ENCODE assay signal across 24 cellular contexts in genomic region chr10:22551966-22552365, GRCh38.
"Had no signal": no experiment of that assay in that cellular context is flagged by ENCODE, and none has a peak within 500 bp of the region (broad histone marks: within the 10 kb centered on the region; RNA-seq: fewer than 3 reads in every experiment).

No MANE protein-coding gene starts in this region.

- H3K36me3 ChIP-seq: colonic mucosa had no signal

- H3K9me3 Mint-ChIP-seq: activated T-helper 1 cell treated with anti-CD3 and anti-CD28 coated beads, Interleukin-12 subunit alpha, Interleukin-12 subunit beta, Interleukin-2, Interleukin-4 antibody, amounts not matched to agents 30 ng/mL and 10 ng/mL and 1 ng/mL, durations not matched to agents 14 hours and 24 hours and 36 hours; effector memory CD8-positive, alpha-beta T cell; WTC11 had no signal

- DNase-seq: activated CD4-positive, alpha-beta T cell treated with anti-CD3 and anti-CD28 coated beads, Interleukin-2, amount 50 U/mL, for 48 hours; adrenal gland; brain microvascular endothelial cell; central memory CD4-positive, alpha-beta T cell; colonic mucosa; dorsolateral prefrontal cortex; effector memory CD8-positive, alpha-beta T cell; hypothalamus; islet precursor cell; left cardiac atrium; retina; sigmoid colon; stimulated activated CD4-positive, alpha-beta T cell treated with anti-CD3 and anti-CD28 coated beads, Interleukin-2, amount 100 ng/mL, for 48 hours; stimulated activated CD8-positive, alpha-beta memory T cell treated with anti-CD3 and anti-CD28 coated beads, Interleukin-4, amount 100 ng/mL, for 48 hours; stimulated activated naive CD8-positive, alpha-beta T cell treated with anti-CD3 and anti-CD28 coated beads, Interleukin-15, Interleukin-2, amounts not matched to agents 100 U/mL and 50 U/mL, for 24 hours; substantia nigra; thyroid gland; upper lobe of right lung had no signal

- H3K4me3 Mint-ChIP-seq: activated naive CD8-positive, alpha-beta T cell; activated T-helper 1 cell treated with anti-CD3 and anti-CD28 coated beads, Interleukin-12 subunit alpha, Interleukin-12 subunit beta, Interleukin-2, Interleukin-4 antibody, amounts not matched to agents 30 ng/mL and 10 ng/mL and 1 ng/mL, durations not matched to agents 14 hours and 24 hours and 36 hours; effector memory CD8-positive, alpha-beta T cell; WTC11 had no signal

- H3K9me3 ChIP-seq: adrenal gland, ascending aorta, colonic mucosa, esophagus muscularis mucosa, sigmoid colon, thyroid gland, upper lobe of right lung had no signal

- H3K4me3 ChIP-seq: adrenal gland, ascending aorta, colonic mucosa, dorsolateral prefrontal cortex, esophagus muscularis mucosa, sigmoid colon, thyroid gland, upper lobe of right lung had no signal

- H3K4me1 ChIP-seq: adrenal gland, ascending aorta, colonic mucosa, thyroid gland, upper lobe of right lung had no signal

- H3K27ac Mint-ChIP-seq: activated naive CD8-positive, alpha-beta T cell; activated T-helper 1 cell treated with anti-CD3 and anti-CD28 coated beads, Interleukin-12 subunit alpha, Interleukin-12 subunit beta, Interleukin-2, Interleukin-4 antibody, amounts not matched to agents 30 ng/mL and 10 ng/mL and 1 ng/mL, durations not matched to agents 14 hours and 24 hours and 36 hours had no signal

- H3K27me3 Mint-ChIP-seq: activated naive CD8-positive, alpha-beta T cell; effector memory CD8-positive, alpha-beta T cell had no signal

- ATAC-seq: effector memory CD8-positive, alpha-beta T cell; left cardiac atrium; SK-N-SH treated with all-trans-retinoic acid at 6 μM for 48 hours; stimulated activated naive CD8-positive, alpha-beta T cell treated with anti-CD3 and anti-CD28 coated beads, Interleukin-15, Interleukin-2, amounts not matched to agents 100 U/mL and 50 U/mL, for 24 hours; upper lobe of right lung; WTC11 had no signal

- H3K27ac ChIP-seq: adrenal gland, ascending aorta, brain microvascular endothelial cell, colonic mucosa, esophagus muscularis mucosa, sigmoid colon, thyroid gland, upper lobe of right lung had no signal

- H3K27me3 ChIP-seq: adrenal gland, ascending aorta, brain microvascular endothelial cell, colonic mucosa, dorsolateral prefrontal cortex, esophagus muscularis mucosa, sigmoid colon, thyroid gland, upper lobe of right lung had no signal
